10 cellular contexts compared by ENCODE assay signal in the genomic region with DNA sequence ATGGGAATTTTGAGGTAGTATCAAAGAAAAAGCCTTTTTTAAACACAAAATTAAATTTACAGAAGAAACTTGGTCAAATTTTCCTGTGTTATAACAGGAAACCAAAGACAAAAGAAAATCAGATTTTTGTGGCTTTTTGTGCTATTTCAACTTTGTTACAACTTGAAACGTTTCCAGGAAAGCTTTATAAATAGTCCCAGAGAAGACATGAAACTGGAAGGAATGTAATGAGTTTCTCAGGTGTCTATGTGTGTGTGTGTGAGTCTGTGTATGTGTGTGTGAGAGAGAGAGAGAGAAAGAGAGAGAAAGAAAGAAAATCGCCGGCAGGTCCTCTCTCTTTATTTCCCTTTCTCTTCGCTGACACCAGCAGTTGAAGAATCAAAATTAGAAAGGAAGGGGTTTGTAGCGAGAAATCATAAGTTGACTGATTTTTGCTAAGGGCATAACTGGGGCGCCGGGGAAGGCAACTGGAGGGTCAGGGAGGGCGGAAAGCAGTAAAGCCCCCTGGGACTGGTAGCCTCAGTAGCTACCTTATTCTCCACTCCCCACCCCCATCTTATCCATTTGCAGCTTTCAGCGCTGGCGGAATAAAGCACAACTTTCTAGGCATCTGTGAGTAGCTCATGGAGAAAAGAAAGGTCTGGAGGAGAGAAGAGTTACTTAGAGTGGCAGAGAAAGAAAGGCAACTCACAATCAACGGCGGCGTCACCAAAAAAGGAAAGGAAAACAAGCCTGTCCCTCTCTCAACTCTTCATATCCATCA. TPM values are rescaled to one million over a fixed set of nuclear protein-coding genes. Genes with fewer than 3 reads are reported as not detected.
DNase-seq lines count a peak whose midpoint lies in the region; ATAC-seq and TF ChIP-seq lines count a peak whose summit lies in the region.
"Had no signal": no experiment of that assay in that cellular context is flagged by ENCODE, and none has a peak within 500 bp of the region (broad histone marks: within the 10 kb centered on the region; RNA-seq: fewer than 3 reads in every experiment).

No MANE protein-coding gene starts in this region.

- no peaks in the 10 kb centered on the region for H3K79me2 ChIP-seq in SK-N-SH (ENCODE audit: insufficient read depth)

- peaks cover 0 to 10% (median 7%) of the 10 kb centered on the region in 7 donors for H3K4me1 Mint-ChIP-seq in naive thymus-derived CD4-positive, alpha-beta T cell

- H3K9me3 ChIP-seq in SK-N-SH (no peaks in the 10 kb centered on the region), left lung (no peaks in the 10 kb centered on the region), subcutaneous abdominal adipose tissue (ENCODE audit: control insufficient read depth in 5 of 5, low read length in 5 of 5) (no peaks in the 10 kb centered on the region)
- H3K9me3 ChIP-seq in naive thymus-derived CD4-positive, alpha-beta T cell (ENCODE audit: control insufficient read depth in 2 of 3, low read length in 3 of 3), result no peaks in the 10 kb centered on the region

- TF ChIP-seq CTCF in SK-N-SH (IDR thresholded peaks at IDR 0.05), result no peak
- TF ChIP-seq CTCF in cardiac fibroblast (IDR thresholded peaks at IDR 0.05; ENCODE audit: low read depth, low read length), result no peak
- TF ChIP-seq CTCF in left lung (IDR thresholded peaks at IDR 0.05), result no peak

- H3F3A ChIP-seq in SK-N-SH (replicated peaks; ENCODE audit: insufficient read depth), result no peaks in the 10 kb centered on the region

- H3K4me3 ChIP-seq in SK-N-SH (ENCODE audit: low read depth in 2 of 2, low read length in 1 of 2) (peak overlapping the region in 1 of 2 experiments; percentile 23; a peak in 1 of 4 replicates), cardiac fibroblast (replicated peaks in 1 of 2; ENCODE audit: low read depth in 2 of 2, low read length in 2 of 2) (peak overlapping the region; percentile 70 to 75), left lung (peak overlapping the region; percentile 41 to 43), subcutaneous abdominal adipose tissue (ENCODE audit: low read depth in 1 of 5, low read length in 5 of 5) (peak overlapping the region; percentile 68 to 80 (median 72))
- H3K4me3 ChIP-seq in naive thymus-derived CD4-positive, alpha-beta T cell (ENCODE audit: low read length), result no peak overlapping the region

- POLR2A ChIA-PET in SK-N-SH (lab: Yijun Ruan, JAX), result no interaction called here
- POLR2A ChIA-PET in naive thymus-derived CD4-positive, alpha-beta T cell (lab: Charles Lee), result no interaction called here

- H3K9ac ChIP-seq in SK-N-SH (no peak overlapping the region), subcutaneous abdominal adipose tissue (ENCODE audit: low read length in 5 of 5) (peak overlapping the region; percentile 62 to 75 (median 73))

- H3K27ac Mint-ChIP-seq in naive thymus-derived CD4-positive, alpha-beta T cell, result no peak overlapping the region

- peak overlapping the region in 5 of 10 donors; percentile 7 to 79 (median 47) for H3K4me3 Mint-ChIP-seq in naive thymus-derived CD4-positive, alpha-beta T cell

- peaks cover 0 to 8% (median 2%) of the 10 kb centered on the region in 11 donors for H3K9me3 Mint-ChIP-seq in naive thymus-derived CD4-positive, alpha-beta T cell

- no peak for TF ChIP-seq EP300 in SK-N-SH (IDR thresholded peaks at IDR 0.05; ENCODE audit: borderline replicate concordance in 1 of 2, low read depth in 1 of 2, low read length in 1 of 2)

- intact Hi-C loops in left lung (cut with DNase I), result no loop called here
- intact Hi-C loops in naive thymus-derived CD4-positive, alpha-beta T cell (cut with micrococcal nuclease), result no loop called here

- H3K4me2 ChIP-seq in SK-N-SH, result peak overlapping the region; percentile 79; the same call in 1 of the 2 replicates

- no peak for ATAC-seq in SK-N-SH treated with all-trans-retinoic acid at 6 μM for 48 hours
- no peak for ATAC-seq in left lung
- ATAC-seq in naive thymus-derived CD4-positive, alpha-beta T cell, result no peak

- no peaks in the 10 kb centered on the region for H4K20me1 ChIP-seq in SK-N-SH (ENCODE audit: insufficient read depth)

- peaks cover 0 to 4% (median 0%) of the 10 kb centered on the region in 5 donors for H3K36me3 Mint-ChIP-seq in naive thymus-derived CD4-positive, alpha-beta T cell

- H3K27ac ChIP-seq in SK-N-SH (ENCODE audit: low read depth in 2 of 2, low read length in 1 of 2) (no peak overlapping the region), left lung (peak overlapping the region in 1 of 2 donors; percentile 69), subcutaneous abdominal adipose tissue (ENCODE audit: low read depth, low read length) (peak overlapping the region; percentile 86)
- no peak overlapping the region for H3K27ac ChIP-seq in naive thymus-derived CD4-positive, alpha-beta T cell (ENCODE audit: low read depth, low read length)

- DNase-seq in SK-N-SH, result no peak
- peak in 1 of 2 donors; percentile 35 for DNase-seq in cardiac fibroblast (ENCODE audit: low read depth in 2 of 2)
- DNase-seq in left lung, result no peak
- DNase-seq in naive thymus-derived CD4-positive, alpha-beta T cell, result no peak
- no peak for DNase-seq in activated effector memory CD4-positive, alpha-beta T cell treated with anti-CD3 and anti-CD28 coated beads, Interleukin-2, amount 50 U/mL, for 16 hours
- no peak for DNase-seq in cerebellar cortex (ENCODE audit: low spot score)
- DNase-seq: amniotic stem cell; stimulated activated CD4-positive, alpha-beta T cell treated with anti-CD3 and anti-CD28 coated beads, Interleukin-15, amount 100 ng/mL, for 24 hours had no signal

- 10% methylated on average over 13 of the region's 13 CpGs for WGBS in SK-N-SH (ENCODE audit: low lambda C conversion rate)

- H3K36me3 ChIP-seq in SK-N-SH (replicated peaks in 1 of 2; ENCODE audit: control insufficient read depth in 1 of 2, insufficient read depth in 2 of 2, low read length in 1 of 2) (no peaks in the 10 kb centered on the region), left lung (no peaks in the 10 kb centered on the region), subcutaneous abdominal adipose tissue (ENCODE audit: control insufficient read depth in 5 of 5, insufficient read depth in 5 of 5, low read length in 5 of 5) (no peaks in the 10 kb centered on the region)
- H3K36me3 ChIP-seq in naive thymus-derived CD4-positive, alpha-beta T cell (ENCODE audit: control insufficient read depth in 2 of 3, insufficient read depth in 3 of 3, low read length in 3 of 3), result no peaks in the 10 kb centered on the region

- CTCF ChIA-PET in SK-N-SH (lab: Yijun Ruan, JAX), result interaction anchor here (1.9 kb wide), 1 partner anchor 18 kb away, joined by 7 read pairs; no protein-coding TSS in a partner anchor
- CTCF ChIA-PET in naive thymus-derived CD4-positive, alpha-beta T cell (lab: Charles Lee), result no interaction called here

- H3K9me2 ChIP-seq in SK-N-SH, result no peaks in the 10 kb centered on the region

- H3K4me1 ChIP-seq in SK-N-SH (ENCODE audit: control insufficient read depth in 1 of 2, insufficient read depth in 2 of 2, low read depth in 1 of 2, low read length in 1 of 2), result peaks cover 0 to 6% of the 10 kb centered on the region in 2 experiments; a peak in 2 of 4 replicates
- H3K4me1 ChIP-seq in left lung, result no peaks in the 10 kb centered on the region
- H3K4me1 ChIP-seq in subcutaneous abdominal adipose tissue (ENCODE audit: control insufficient read depth in 5 of 5, insufficient read depth in 5 of 5, low read length in 5 of 5), result peaks cover 3 to 19% (median 8%) of the 10 kb centered on the region in 5 donors
- H3K4me1 ChIP-seq in naive thymus-derived CD4-positive, alpha-beta T cell (ENCODE audit: control insufficient read depth in 2 of 2, insufficient read depth in 2 of 2, low read length in 2 of 2), result no peaks in the 10 kb centered on the region

- H3K27me3 ChIP-seq in SK-N-SH (ENCODE audit: insufficient read depth) (peaks cover 38% of the 10 kb centered on the region), left lung (peaks cover 8 to 34% of the 10 kb centered on the region in 2 donors), subcutaneous abdominal adipose tissue (ENCODE audit: control insufficient read depth in 5 of 5, insufficient read depth in 4 of 5, low read length in 5 of 5) (peaks cover 0 to 13% (median 0%) of the 10 kb centered on the region in 5 donors)
- no peaks in the 10 kb centered on the region for H3K27me3 ChIP-seq in naive thymus-derived CD4-positive, alpha-beta T cell (ENCODE audit: control insufficient read depth in 2 of 2, insufficient read depth in 2 of 2, low read length in 2 of 2)

- H3K27me3 Mint-ChIP-seq in naive thymus-derived CD4-positive, alpha-beta T cell, result peaks cover 20 to 39% (median 25%) of the 10 kb centered on the region in 5 donors

- TF ChIP-seq RAD21 in SK-N-SH (IDR thresholded peaks at IDR 0.05; ENCODE audit: low read length), result no peak

- H2AFZ ChIP-seq in SK-N-SH (ENCODE audit: low read depth), result no peak overlapping the region

TF ChIP-seq in SK-N-SH, 30 proteins besides CTCF, POLR2A, EP300 and RAD21 (continues in another document):
- no peak for TF ChIP-seq YY1 (IDR thresholded peaks at IDR 0.05; ENCODE audit: low read depth)
- no peak for TF ChIP-seq ELF1 (IDR thresholded peaks at IDR 0.05)
- TF ChIP-seq FOXM1 (IDR thresholded peaks at IDR 0.05; ENCODE audit: low read depth), result no peak
- no peak for TF ChIP-seq MEF2A (IDR thresholded peaks at IDR 0.05; ENCODE audit: borderline replicate concordance, low read depth)
- no peak for TF ChIP-seq GABPA (IDR thresholded peaks at IDR 0.05; ENCODE audit: low read depth)
- no peak for TF ChIP-seq POLR2AphosphoS5 (IDR thresholded peaks at IDR 0.05; ENCODE audit: low read depth, low read length)
- TF ChIP-seq, protein P1, sequence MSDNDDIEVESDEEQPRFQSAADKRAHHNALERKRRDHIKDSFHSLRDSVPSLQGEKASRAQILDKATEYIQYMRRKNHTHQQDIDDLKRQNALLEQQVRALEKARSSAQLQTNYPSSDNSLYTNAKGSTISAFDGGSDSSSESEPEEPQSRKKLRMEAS (IDR thresholded peaks at IDR 0.05; ENCODE audit: low read depth), result no peak

TF ChIP-seq in SK-N-SH treated with all-trans-retinoic acid at 6 μM for 48 hours, 23 proteins besides CTCF, POLR2A, EP300 and RAD21 (continues in another document):
- no peak for TF ChIP-seq ZFP30 (CRISPR knock-in tag; IDR thresholded peaks at IDR 0.05)
- TF ChIP-seq ZNF565 (CRISPR knock-in tag; conservative IDR thresholded peaks at IDR 0.05; ENCODE audit: low read depth), result no peak

RNA-seq across cellular contexts. Expression of a gene that starts 1.4 kb away (rescaled TPM):
- polyA plus RNA-seq in SK-N-SH (2012; rRNA removed), result 0.02 TPM in 2 replicates
- 0.01 and 0.04 TPM in 2 replicates for polyA plus RNA-seq in SK-N-SH (2012; cell fraction: cytosol; rRNA removed)
- polyA plus RNA-seq in SK-N-SH (2012; cell fraction: nucleus; rRNA removed), result not detected in 2 replicates
- 10 to 100 TPM; 20.0 to 23.5 TPM for total RNA-seq in left lung
- total RNA-seq in naive thymus-derived CD4-positive, alpha-beta T cell, result not detected
- polyA plus RNA-seq in naive thymus-derived CD4-positive, alpha-beta T cell, result not detected

Comparison
In these comparisons a context has a peak if more than half of its experiments do, and no peak if none do; other contexts are left out.
1. RNA of a gene that starts 1.4 kb away (total RNA-seq): 20.0 to 23.5 TPM in left lung; not detected in naive thymus-derived CD4-positive, alpha-beta T cell; every median in the first group is over 10 times any median in the second.